ENCODE assay signal across 1 cellular context in the genomic region with DNA sequence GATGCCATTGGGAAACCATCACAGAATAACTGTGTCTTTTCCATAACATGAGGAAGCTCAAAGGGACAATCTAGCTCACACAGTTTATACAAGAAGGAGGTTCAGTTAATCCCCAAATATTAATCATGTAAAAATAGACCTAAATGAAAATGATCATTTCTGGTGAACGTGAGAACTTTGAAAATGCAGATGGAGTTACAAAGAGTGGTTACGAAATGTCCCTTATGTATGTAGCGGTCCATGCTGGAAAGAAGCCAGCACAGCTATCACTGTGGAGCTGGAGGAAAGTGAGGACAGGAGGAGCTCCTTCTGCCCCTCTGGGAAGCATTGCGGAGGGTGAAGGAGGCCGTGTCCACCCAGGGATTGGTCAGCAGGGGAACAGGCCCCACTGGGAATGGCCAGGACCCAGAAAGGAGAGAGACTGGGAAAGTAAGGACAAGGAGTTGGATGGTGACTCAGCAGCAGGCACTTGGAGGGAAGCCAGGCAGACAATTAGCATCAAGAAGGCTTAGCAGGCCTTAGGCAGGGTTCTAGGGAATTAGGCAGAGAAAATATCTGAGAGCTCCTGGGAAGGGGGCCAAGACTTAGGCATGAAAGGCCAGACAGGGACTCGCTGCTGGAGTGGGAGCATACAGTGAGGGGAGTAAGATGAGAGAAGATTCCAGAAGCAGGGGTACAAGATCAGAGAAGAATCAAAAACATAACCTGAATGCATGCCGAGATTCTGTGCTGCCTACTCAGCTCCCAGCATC.
A peak's percentile ranks its signal among the peaks of the same experiment; 100 is the strongest.
TF ChIP-seq lines count a peak whose summit lies in the region.

No MANE protein-coding gene starts in this region.

TF ChIP-seq in HEK293, 187 proteins besides CTCF, POLR2A, EP300 and RAD21 (continued from another document and continues in another):
- TF ChIP-seq, protein P1, sequence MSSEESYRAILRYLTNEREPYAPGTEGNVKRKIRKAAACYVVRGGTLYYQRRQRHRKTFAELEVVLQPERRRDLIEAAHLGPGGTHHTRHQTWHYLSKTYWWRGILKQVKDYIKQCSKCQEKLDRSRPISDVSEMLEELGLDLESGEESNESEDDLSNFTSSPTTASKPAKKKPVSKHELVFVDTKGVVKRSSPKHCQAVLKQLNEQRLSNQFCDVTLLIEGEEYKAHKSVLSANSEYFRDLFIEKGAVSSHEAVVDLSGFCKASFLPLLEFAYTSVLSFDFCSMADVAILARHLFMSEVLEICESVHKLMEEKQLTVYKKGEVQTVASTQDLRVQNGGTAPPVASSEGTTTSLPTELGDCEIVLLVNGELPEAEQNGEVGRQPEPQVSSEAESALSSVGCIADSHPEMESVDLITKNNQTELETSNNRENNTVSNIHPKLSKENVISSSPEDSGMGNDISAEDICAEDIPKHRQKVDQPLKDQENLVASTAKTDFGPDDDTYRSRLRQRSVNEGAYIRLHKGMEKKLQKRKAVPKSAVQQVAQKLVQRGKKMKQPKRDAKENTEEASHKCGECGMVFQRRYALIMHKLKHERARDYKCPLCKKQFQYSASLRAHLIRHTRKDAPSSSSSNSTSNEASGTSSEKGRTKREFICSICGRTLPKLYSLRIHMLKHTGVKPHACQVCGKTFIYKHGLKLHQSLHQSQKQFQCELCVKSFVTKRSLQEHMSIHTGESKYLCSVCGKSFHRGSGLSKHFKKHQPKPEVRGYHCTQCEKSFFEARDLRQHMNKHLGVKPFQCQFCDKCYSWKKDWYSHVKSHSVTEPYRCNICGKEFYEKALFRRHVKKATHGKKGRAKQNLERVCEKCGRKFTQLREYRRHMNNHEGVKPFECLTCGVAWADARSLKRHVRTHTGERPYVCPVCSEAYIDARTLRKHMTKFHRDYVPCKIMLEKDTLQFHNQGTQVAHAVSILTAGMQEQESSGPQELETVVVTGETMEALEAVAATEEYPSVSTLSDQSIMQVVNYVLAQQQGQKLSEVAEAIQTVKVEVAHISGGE (tag by site-specific recombination; conservative IDR thresholded peaks at IDR 0.05; ENCODE audit: low read depth): no peak
- peak; percentile 38; the same call in 1 of the 2 replicates for TF ChIP-seq ZNF843 (tag by site-specific recombination; IDR thresholded peaks at IDR 0.05)
- no peak for TF ChIP-seq MEIS1 (CRISPR knock-in tag; IDR thresholded peaks at IDR 0.05; ENCODE audit: borderline replicate concordance)
- TF ChIP-seq, protein P2, sequence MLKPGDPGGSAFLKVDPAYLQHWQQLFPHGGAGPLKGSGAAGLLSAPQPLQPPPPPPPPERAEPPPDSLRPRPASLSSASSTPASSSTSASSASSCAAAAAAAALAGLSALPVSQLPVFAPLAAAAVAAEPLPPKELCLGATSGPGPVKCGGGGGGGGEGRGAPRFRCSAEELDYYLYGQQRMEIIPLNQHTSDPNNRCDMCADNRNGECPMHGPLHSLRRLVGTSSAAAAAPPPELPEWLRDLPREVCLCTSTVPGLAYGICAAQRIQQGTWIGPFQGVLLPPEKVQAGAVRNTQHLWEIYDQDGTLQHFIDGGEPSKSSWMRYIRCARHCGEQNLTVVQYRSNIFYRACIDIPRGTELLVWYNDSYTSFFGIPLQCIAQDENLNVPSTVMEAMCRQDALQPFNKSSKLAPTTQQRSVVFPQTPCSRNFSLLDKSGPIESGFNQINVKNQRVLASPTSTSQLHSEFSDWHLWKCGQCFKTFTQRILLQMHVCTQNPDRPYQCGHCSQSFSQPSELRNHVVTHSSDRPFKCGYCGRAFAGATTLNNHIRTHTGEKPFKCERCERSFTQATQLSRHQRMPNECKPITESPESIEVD (tag by site-specific recombination; IDR thresholded peaks at IDR 0.05): peak; percentile 48
- TF ChIP-seq OVOL3 (tag by site-specific recombination; IDR thresholded peaks at IDR 0.05): 0 out of 2 replicates have a peak, but pooled peaks have one; percentile 20
- peak; percentile 92 for TF ChIP-seq ZNF600 (tag by site-specific recombination; IDR thresholded peaks at IDR 0.05)
- no peak for TF ChIP-seq TCF7L2 (IDR thresholded peaks at IDR 0.05; ENCODE audit: borderline replicate concordance, low read depth, low read length)
- TF ChIP-seq ZNF501 (tag by site-specific recombination; IDR thresholded peaks at IDR 0.05): no peak
- peak; percentile 57 for TF ChIP-seq ZNF335 (tag by site-specific recombination; conservative IDR thresholded peaks at IDR 0.05)
- TF ChIP-seq ZBTB21 (tag by site-specific recombination; IDR thresholded peaks at IDR 0.05): no peak
- TF ChIP-seq, protein P3, sequence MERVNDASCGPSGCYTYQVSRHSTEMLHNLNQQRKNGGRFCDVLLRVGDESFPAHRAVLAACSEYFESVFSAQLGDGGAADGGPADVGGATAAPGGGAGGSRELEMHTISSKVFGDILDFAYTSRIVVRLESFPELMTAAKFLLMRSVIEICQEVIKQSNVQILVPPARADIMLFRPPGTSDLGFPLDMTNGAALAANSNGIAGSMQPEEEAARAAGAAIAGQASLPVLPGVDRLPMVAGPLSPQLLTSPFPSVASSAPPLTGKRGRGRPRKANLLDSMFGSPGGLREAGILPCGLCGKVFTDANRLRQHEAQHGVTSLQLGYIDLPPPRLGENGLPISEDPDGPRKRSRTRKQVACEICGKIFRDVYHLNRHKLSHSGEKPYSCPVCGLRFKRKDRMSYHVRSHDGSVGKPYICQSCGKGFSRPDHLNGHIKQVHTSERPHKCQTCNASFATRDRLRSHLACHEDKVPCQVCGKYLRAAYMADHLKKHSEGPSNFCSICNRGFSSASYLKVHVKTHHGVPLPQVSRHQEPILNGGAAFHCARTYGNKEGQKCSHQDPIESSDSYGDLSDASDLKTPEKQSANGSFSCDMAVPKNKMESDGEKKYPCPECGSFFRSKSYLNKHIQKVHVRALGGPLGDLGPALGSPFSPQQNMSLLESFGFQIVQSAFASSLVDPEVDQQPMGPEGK (tag by site-specific recombination; IDR thresholded peaks at IDR 0.05): 0 out of 2 replicates have a peak, but pooled peaks have one; percentile 47
- no peak for TF ChIP-seq SALL2 (tag by site-specific recombination; IDR thresholded peaks at IDR 0.05; ENCODE audit: borderline replicate concordance)
- TF ChIP-seq ZNF747 (tag by site-specific recombination; IDR thresholded peaks at IDR 0.05): no peak
- TF ChIP-seq, protein P4, sequence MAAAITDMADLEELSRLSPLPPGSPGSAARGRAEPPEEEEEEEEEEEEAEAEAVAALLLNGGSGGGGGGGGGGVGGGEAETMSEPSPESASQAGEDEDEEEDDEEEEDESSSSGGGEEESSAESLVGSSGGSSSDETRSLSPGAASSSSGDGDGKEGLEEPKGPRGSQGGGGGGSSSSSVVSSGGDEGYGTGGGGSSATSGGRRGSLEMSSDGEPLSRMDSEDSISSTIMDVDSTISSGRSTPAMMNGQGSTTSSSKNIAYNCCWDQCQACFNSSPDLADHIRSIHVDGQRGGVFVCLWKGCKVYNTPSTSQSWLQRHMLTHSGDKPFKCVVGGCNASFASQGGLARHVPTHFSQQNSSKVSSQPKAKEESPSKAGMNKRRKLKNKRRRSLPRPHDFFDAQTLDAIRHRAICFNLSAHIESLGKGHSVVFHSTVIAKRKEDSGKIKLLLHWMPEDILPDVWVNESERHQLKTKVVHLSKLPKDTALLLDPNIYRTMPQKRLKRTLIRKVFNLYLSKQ (tag by site-specific recombination; IDR thresholded peaks at IDR 0.05; ENCODE audit: borderline replicate concordance): no peak
- no peak for TF ChIP-seq ZNF548 (tag by site-specific recombination; IDR thresholded peaks at IDR 0.05)
- TF ChIP-seq ZNF211 (tag by site-specific recombination; IDR thresholded peaks at IDR 0.05; ENCODE audit: low read depth): no peak
- no peak for TF ChIP-seq ZNF214 (tag by site-specific recombination; IDR thresholded peaks at IDR 0.05; ENCODE audit: borderline replicate concordance)
- no peak for TF ChIP-seq ZNF132 (tag by site-specific recombination; IDR thresholded peaks at IDR 0.05; ENCODE audit: borderline replicate concordance)
- TF ChIP-seq, protein P5, sequence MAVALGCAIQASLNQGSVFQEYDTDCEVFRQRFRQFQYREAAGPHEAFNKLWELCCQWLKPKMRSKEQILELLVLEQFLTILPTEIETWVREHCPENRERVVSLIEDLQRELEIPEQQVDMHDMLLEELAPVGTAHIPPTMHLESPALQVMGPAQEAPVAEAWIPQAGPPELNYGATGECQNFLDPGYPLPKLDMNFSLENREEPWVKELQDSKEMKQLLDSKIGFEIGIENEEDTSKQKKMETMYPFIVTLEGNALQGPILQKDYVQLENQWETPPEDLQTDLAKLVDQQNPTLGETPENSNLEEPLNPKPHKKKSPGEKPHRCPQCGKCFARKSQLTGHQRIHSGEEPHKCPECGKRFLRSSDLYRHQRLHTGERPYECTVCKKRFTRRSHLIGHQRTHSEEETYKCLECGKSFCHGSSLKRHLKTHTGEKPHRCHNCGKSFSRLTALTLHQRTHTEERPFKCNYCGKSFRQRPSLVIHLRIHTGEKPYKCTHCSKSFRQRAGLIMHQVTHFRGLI (tag by site-specific recombination; IDR thresholded peaks at IDR 0.05): no peak
- TF ChIP-seq ZNF223 (tag by site-specific recombination; IDR thresholded peaks at IDR 0.05): no peak
- TF ChIP-seq ZNF311 (tag by site-specific recombination; IDR thresholded peaks at IDR 0.05; ENCODE audit: borderline replicate concordance): no peak
- no peak for TF ChIP-seq REPIN1 (tag by site-specific recombination; IDR thresholded peaks at IDR 0.05; ENCODE audit: low read depth)
- no peak for TF ChIP-seq ZNF10 (tag by site-specific recombination; IDR thresholded peaks at IDR 0.05)
- TF ChIP-seq HOXC10 (CRISPR knock-in tag; IDR thresholded peaks at IDR 0.05): no peak
- TF ChIP-seq, protein P6, sequence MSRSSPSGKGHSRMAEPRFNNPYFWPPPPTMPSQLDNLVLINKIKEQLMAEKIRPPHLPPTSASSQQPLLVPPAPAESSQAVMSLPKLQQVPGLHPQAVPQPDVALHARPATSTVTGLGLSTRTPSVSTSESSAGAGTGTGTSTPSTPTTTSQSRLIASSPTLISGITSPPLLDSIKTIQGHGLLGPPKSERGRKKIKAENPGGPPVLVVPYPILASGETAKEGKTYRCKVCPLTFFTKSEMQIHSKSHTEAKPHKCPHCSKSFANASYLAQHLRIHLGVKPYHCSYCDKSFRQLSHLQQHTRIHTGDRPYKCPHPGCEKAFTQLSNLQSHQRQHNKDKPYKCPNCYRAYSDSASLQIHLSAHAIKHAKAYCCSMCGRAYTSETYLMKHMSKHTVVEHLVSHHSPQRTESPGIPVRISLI (tag by site-specific recombination; IDR thresholded peaks at IDR 0.05): no peak
- TF ChIP-seq, protein P7, sequence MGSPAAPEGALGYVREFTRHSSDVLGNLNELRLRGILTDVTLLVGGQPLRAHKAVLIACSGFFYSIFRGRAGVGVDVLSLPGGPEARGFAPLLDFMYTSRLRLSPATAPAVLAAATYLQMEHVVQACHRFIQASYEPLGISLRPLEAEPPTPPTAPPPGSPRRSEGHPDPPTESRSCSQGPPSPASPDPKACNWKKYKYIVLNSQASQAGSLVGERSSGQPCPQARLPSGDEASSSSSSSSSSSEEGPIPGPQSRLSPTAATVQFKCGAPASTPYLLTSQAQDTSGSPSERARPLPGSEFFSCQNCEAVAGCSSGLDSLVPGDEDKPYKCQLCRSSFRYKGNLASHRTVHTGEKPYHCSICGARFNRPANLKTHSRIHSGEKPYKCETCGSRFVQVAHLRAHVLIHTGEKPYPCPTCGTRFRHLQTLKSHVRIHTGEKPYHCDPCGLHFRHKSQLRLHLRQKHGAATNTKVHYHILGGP (tag by site-specific recombination; IDR thresholded peaks at IDR 0.05): no peak
- no peak for TF ChIP-seq ZNF133 (tag by site-specific recombination; IDR thresholded peaks at IDR 0.05)
- no peak for TF ChIP-seq ZFP37 (tag by site-specific recombination; IDR thresholded peaks at IDR 0.05)
- no peak for TF ChIP-seq ZNF391 (tag by site-specific recombination; IDR thresholded peaks at IDR 0.05; ENCODE audit: borderline replicate concordance, low read depth)
- no peak for TF ChIP-seq ZNF157 (tag by site-specific recombination; IDR thresholded peaks at IDR 0.05)
- TF ChIP-seq MZF1 (tag by site-specific recombination; IDR thresholded peaks at IDR 0.05; ENCODE audit: borderline replicate concordance): 0 out of 2 replicates have a peak, but pooled peaks have one; percentile 8
- no peak for TF ChIP-seq ZNF792 (tag by site-specific recombination; IDR thresholded peaks at IDR 0.05)
- no peak for TF ChIP-seq ZNF202 (tag by site-specific recombination; IDR thresholded peaks at IDR 0.05; ENCODE audit: borderline replicate concordance)
- TF ChIP-seq YY2 (tag by site-specific recombination; IDR thresholded peaks at IDR 0.05): no peak
- TF ChIP-seq SP3 (tag by site-specific recombination; IDR thresholded peaks at IDR 0.05): no peak
- no peak for TF ChIP-seq GLI4 (tag by site-specific recombination; IDR thresholded peaks at IDR 0.05)
- TF ChIP-seq ZNF48 (tag by site-specific recombination; IDR thresholded peaks at IDR 0.05): no peak
- no peak for TF ChIP-seq ZSCAN30 (tag by site-specific recombination; IDR thresholded peaks at IDR 0.05)
- TF ChIP-seq, protein P8, sequence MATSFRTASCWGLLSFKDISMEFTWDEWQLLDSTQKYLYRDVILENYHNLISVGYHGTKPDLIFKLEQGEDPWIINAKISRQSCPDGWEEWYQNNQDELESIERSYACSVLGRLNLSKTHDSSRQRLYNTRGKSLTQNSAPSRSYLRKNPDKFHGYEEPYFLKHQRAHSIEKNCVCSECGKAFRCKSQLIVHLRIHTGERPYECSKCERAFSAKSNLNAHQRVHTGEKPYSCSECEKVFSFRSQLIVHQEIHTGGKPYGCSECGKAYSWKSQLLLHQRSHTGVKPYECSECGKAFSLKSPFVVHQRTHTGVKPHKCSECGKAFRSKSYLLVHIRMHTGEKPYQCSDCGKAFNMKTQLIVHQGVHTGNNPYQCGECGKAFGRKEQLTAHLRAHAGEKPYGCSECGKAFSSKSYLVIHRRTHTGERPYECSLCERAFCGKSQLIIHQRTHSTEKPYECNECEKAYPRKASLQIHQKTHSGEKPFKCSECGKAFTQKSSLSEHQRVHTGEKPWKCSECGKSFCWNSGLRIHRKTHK (tag by site-specific recombination; IDR thresholded peaks at IDR 0.05): no peak
- no peak for TF ChIP-seq ZFP69B (tag by site-specific recombination; IDR thresholded peaks at IDR 0.05)
- TF ChIP-seq ZNF366 (tag by site-specific recombination; conservative IDR thresholded peaks at IDR 0.05): peak; percentile 93
- TF ChIP-seq ZNF629 (tag by site-specific recombination; IDR thresholded peaks at IDR 0.05): peak; percentile 58
- no peak for TF ChIP-seq ZNF221 (tag by site-specific recombination; IDR thresholded peaks at IDR 0.05; ENCODE audit: borderline replicate concordance)
